In the genomic region with DNA sequence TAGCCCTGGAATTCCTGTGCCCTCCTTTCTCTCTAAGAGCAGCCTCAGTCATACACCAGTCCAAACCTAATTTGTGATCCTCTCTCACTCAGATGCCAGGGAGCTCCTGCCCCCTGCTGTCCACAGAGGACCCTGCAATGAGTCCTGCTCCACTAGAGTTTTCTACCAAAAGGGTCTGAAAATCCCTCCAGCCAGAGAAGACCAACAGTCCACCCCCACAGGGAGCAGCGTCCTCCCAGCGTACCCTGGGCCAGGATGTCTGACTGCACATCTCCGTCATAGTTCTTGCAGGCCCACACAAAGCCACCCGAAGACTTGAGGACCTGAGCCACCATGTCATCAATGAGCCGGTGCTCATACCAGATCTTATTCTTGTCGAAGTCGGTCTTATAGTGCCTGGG, we compare ENCODE assay signal across 8 cellular contexts. TPM values are rescaled to one million over a fixed set of nuclear protein-coding genes. Genes with fewer than 3 reads are reported as not detected.
A peak's percentile ranks its signal among the peaks of the same experiment; 100 is the strongest.
DNase-seq lines count a peak whose midpoint lies in the region; FAIRE-seq and TF ChIP-seq lines count a peak whose summit lies in the region.

No MANE protein-coding gene starts in this region.

- intact Hi-C loops in left ventricle myocardium inferior (cut with micrococcal nuclease), result no loop called here

- H3K36me3 ChIP-seq in left ventricle myocardium inferior, result peaks cover 91% of the 10 kb centered on the region

- peak; percentile 15 for FAIRE-seq in GM18507 (lab: Jason Lieb, UNC)

- no peak overlapping the region for H3K27ac ChIP-seq in left ventricle myocardium inferior (replicated peaks)

- no peaks in the 10 kb centered on the region for H3K9me3 ChIP-seq in left ventricle myocardium inferior (replicated peaks)

- H3K4me3 ChIP-seq in left ventricle myocardium inferior, result no peak overlapping the region

- DNase-seq in AG09319 (ENCODE audit: extremely low read depth, low read depth) (no peak), GM18507 (ENCODE audit: extremely low spot score, insufficient read length, low read depth) (no peak), NOMO-1 treated with dmso at 0.1 percent for 144 hours (lab: John Stamatoyannopoulos, UW; ENCODE audit: unreplicated experiment) (peak; percentile 6), left ventricle myocardium inferior (no peak), NCI-H2029 (lab: John Stamatoyannopoulos, UW) (no peak), middle frontal gyrus (ENCODE audit: extremely low spot score, low spot score) (no peak)
- DNase-seq in activated T-helper 9 cell treated with anti-CD3 and anti-CD28 coated beads, Interleukin-2, amount 50 U/mL, for 16 hours (ENCODE audit: low read depth), result peak; percentile 25
- DNase-seq in stimulated activated CD4-positive, alpha-beta T cell treated with anti-CD3 and anti-CD28 coated beads, Interleukin-4, amount 100 ng/mL, for 1 hour, result peak; percentile 60

- no peaks in the 10 kb centered on the region for H3K27me3 ChIP-seq in left ventricle myocardium inferior (ENCODE audit: low read depth)

- H3K4me1 ChIP-seq in left ventricle myocardium inferior, result peaks cover 26% of the 10 kb centered on the region

- TF ChIP-seq CTCF in AG09319 (IDR thresholded peaks at IDR 0.05; ENCODE audit: low read depth, low read length), result peak; percentile 65
- peak; percentile 68 for TF ChIP-seq CTCF in left ventricle myocardium inferior (IDR thresholded peaks at IDR 0.05; ENCODE audit: borderline replicate concordance)

RNA-seq across cellular contexts. Expression of gene IDH2, which starts 15.4 kb away (rescaled TPM):
- total RNA-seq in left ventricle myocardium inferior, result 933 TPM

Comparison
In these comparisons a context has a peak if more than half of its experiments do, and no peak if none do; other contexts are left out.
1. DNase-seq: peak in NOMO-1 treated with dmso at 0.1 percent for 144 hours (single experiment), activated T-helper 9 cell treated with anti-CD3 and anti-CD28 coated beads, Interleukin-2, amount 50 U/mL, for 16 hours (single experiment) and stimulated activated CD4-positive, alpha-beta T cell treated with anti-CD3 and anti-CD28 coated beads, Interleukin-4, amount 100 ng/mL, for 1 hour (single experiment); none in AG09319 (single experiment), GM18507 (single experiment), left ventricle myocardium inferior (single experiment), NCI-H2029 (single experiment) and middle frontal gyrus (single experiment).